ENCODE assay signal across 1 cellular context in the genomic region with DNA sequence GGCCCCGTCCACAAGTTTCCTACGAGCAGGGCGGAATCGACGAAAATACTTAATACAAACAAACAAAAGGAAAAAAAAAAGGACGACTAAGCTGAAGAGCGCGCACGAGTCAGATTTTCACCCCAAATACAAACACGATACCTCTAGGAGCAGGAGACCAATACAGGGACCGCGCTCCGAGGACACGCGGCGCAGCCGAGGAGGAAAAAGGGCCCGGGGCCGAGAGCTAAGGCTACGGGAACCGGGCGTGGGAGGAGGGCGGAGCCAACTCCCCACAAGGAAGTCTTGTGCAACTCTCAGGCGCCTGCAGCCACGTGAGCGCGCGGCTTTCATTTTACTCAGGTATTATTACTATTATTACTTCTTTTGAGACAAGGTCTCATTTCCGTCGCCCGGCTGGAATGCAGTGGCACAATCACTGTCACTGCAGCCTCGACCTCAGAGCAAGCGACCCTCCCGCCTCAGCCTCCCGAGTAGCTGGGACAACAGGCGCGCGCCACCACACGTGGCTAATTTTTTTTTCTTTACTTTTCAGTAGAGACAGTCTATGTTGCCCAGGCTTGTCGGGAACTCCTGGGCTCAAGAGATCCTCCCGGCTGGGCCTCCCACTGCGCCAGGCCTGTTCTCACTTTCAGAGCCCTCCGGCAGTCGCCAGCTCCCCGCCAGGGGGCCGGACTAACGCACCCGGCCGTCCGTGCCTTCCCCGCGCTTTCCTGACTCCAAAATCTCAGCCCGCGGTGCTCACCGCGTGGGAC.
TF ChIP-seq lines count a peak whose summit lies in the region.

No MANE protein-coding gene starts in this region.

TF ChIP-seq in HepG2, 621 proteins besides CTCF, POLR2A, EP300 and RAD21 (continued from another document and continues in another):
- TF ChIP-seq, protein P1, sequence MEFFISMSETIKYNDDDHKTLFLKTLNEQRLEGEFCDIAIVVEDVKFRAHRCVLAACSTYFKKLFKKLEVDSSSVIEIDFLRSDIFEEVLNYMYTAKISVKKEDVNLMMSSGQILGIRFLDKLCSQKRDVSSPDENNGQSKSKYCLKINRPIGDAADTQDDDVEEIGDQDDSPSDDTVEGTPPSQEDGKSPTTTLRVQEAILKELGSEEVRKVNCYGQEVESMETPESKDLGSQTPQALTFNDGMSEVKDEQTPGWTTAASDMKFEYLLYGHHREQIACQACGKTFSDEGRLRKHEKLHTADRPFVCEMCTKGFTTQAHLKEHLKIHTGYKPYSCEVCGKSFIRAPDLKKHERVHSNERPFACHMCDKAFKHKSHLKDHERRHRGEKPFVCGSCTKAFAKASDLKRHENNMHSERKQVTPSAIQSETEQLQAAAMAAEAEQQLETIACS (CRISPR knock-in tag; IDR thresholded peaks at IDR 0.05) = peak; percentile 54
- TF ChIP-seq SRSF9 (IDR thresholded peaks at IDR 0.05; ENCODE audit: borderline replicate concordance, insufficient read depth, low read depth, low read length, poor library complexity, severe bottlenecking) (no peak), ZNF230 (CRISPR knock-in tag; IDR thresholded peaks at IDR 0.05) (no peak), NR2F1 (CRISPR knock-in tag; IDR thresholded peaks at IDR 0.05) (no peak), RELA (CRISPR knock-in tag; IDR thresholded peaks at IDR 0.05) (no peak), TEAD3 (CRISPR knock-in tag; optimal IDR thresholded peaks at IDR 0.05; ENCODE audit: borderline replicate concordance) (peak; percentile 57), DMAP1 (CRISPR knock-in tag; IDR thresholded peaks at IDR 0.05) (peak; percentile 91), ZNF670 (CRISPR knock-in tag; IDR thresholded peaks at IDR 0.05; ENCODE audit: borderline replicate concordance) (no peak; the same call in 1 of the 2 replicates), PITX1 (CRISPR knock-in tag; IDR thresholded peaks at IDR 0.05) (no peak), ZNF263 (CRISPR knock-in tag; IDR thresholded peaks at IDR 0.05) (peak; percentile 50; the same call in 1 of the 2 replicates), STAG1 (CRISPR knock-in tag; IDR thresholded peaks at IDR 0.05) (peak; percentile 16; the same call in 1 of the 2 replicates), CC2D1A (CRISPR knock-in tag; IDR thresholded peaks at IDR 0.05) (no peak), ZBTB8A (CRISPR knock-in tag; IDR thresholded peaks at IDR 0.05; ENCODE audit: borderline replicate concordance, low read depth) (no peak), WIZ (CRISPR knock-in tag; IDR thresholded peaks at IDR 0.05) (no peak), RARA (CRISPR knock-in tag; IDR thresholded peaks at IDR 0.05) (peak; percentile 59), ZNF563 (CRISPR knock-in tag; IDR thresholded peaks at IDR 0.05) (no peak), ZNF674 (CRISPR knock-in tag; IDR thresholded peaks at IDR 0.05; ENCODE audit: low read depth) (no peak; the same call in 1 of the 2 replicates), ZNF576 (CRISPR knock-in tag; IDR thresholded peaks at IDR 0.05) (no peak), SALL2 (CRISPR knock-in tag; IDR thresholded peaks at IDR 0.05) (no peak; the same call in 1 of the 2 replicates), ZNF784 (CRISPR knock-in tag; IDR thresholded peaks at IDR 0.05; ENCODE audit: borderline replicate concordance) (no peak), NFKBIZ (CRISPR knock-in tag; IDR thresholded peaks at IDR 0.05) (no peak), GABPA (IDR thresholded peaks at IDR 0.05; ENCODE audit: low read depth, low read length) (no peak), GABPA (CRISPR knock-in tag; IDR thresholded peaks at IDR 0.05; ENCODE audit: low read depth) (peak; percentile 43; the same call in 1 of the 2 replicates), MYPOP (CRISPR knock-in tag; IDR thresholded peaks at IDR 0.05) (peak; percentile 83; the same call in 1 of the 2 replicates), PPARG (CRISPR knock-in tag; conservative IDR thresholded peaks at IDR 0.05) (no peak), HMG20B (CRISPR knock-in tag; conservative IDR thresholded peaks at IDR 0.05) (no peak), GABPB1 (CRISPR knock-in tag; IDR thresholded peaks at IDR 0.05) (peak; percentile 65), ZNF543 (CRISPR knock-in tag; IDR thresholded peaks at IDR 0.05) (no peak), ZBTB40 (IDR thresholded peaks at IDR 0.05) (no peak), ZBTB40 (CRISPR knock-in tag; IDR thresholded peaks at IDR 0.05) (no peak), KLF11 (CRISPR knock-in tag; IDR thresholded peaks at IDR 0.05) (0 out of 2 replicates have a peak, but pooled peaks have one; percentile 45), SETDB1 (CRISPR knock-in tag; IDR thresholded peaks at IDR 0.05; ENCODE audit: borderline replicate concordance) (no peak), ZBTB42 (CRISPR knock-in tag; IDR thresholded peaks at IDR 0.05) (no peak)
- TF ChIP-seq, protein P2, sequence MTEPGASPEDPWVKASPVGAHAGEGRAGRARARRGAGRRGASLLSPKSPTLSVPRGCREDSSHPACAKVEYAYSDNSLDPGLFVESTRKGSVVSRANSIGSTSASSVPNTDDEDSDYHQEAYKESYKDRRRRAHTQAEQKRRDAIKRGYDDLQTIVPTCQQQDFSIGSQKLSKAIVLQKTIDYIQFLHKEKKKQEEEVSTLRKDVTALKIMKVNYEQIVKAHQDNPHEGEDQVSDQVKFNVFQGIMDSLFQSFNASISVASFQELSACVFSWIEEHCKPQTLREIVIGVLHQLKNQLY (CRISPR knock-in tag; IDR thresholded peaks at IDR 0.05) = no peak
- TF ChIP-seq, protein P3, sequence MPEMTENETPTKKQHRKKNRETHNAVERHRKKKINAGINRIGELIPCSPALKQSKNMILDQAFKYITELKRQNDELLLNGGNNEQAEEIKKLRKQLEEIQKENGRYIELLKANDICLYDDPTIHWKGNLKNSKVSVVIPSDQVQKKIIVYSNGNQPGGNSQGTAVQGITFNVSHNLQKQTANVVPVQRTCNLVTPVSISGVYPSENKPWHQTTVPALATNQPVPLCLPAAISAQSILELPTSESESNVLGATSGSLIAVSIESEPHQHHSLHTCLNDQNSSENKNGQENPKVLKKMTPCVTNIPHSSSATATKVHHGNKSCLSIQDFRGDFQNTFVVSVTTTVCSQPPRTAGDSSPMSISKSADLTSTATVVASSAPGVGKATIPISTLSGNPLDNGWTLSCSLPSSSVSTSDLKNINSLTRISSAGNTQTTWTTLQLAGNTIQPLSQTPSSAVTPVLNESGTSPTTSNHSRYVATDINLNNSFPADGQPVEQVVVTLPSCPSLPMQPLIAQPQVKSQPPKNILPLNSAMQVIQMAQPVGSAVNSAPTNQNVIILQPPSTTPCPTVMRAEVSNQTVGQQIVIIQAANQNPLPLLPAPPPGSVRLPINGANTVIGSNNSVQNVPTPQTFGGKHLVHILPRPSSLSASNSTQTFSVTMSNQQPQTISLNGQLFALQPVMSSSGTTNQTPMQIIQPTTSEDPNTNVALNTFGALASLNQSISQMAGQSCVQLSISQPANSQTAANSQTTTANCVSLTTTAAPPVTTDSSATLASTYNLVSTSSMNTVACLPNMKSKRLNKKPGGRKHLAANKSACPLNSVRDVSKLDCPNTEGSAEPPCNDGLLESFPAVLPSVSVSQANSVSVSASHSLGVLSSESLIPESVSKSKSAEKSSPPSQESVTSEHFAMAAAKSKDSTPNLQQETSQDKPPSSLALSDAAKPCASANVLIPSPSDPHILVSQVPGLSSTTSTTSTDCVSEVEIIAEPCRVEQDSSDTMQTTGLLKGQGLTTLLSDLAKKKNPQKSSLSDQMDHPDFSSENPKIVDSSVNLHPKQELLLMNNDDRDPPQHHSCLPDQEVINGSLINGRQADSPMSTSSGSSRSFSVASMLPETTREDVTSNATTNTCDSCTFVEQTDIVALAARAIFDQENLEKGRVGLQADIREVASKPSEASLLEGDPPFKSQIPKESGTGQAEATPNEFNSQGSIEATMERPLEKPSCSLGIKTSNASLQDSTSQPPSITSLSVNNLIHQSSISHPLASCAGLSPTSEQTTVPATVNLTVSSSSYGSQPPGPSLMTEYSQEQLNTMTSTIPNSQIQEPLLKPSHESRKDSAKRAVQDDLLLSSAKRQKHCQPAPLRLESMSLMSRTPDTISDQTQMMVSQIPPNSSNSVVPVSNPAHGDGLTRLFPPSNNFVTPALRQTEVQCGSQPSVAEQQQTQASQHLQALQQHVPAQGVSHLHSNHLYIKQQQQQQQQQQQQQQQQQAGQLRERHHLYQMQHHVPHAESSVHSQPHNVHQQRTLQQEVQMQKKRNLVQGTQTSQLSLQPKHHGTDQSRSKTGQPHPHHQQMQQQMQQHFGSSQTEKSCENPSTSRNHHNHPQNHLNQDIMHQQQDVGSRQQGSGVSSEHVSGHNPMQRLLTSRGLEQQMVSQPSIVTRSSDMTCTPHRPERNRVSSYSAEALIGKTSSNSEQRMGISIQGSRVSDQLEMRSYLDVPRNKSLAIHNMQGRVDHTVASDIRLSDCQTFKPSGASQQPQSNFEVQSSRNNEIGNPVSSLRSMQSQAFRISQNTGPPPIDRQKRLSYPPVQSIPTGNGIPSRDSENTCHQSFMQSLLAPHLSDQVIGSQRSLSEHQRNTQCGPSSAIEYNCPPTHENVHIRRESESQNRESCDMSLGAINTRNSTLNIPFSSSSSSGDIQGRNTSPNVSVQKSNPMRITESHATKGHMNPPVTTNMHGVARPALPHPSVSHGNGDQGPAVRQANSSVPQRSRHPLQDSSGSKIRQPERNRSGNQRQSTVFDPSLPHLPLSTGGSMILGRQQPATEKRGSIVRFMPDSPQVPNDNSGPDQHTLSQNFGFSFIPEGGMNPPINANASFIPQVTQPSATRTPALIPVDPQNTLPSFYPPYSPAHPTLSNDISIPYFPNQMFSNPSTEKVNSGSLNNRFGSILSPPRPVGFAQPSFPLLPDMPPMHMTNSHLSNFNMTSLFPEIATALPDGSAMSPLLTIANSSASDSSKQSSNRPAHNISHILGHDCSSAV (CRISPR knock-in tag; IDR thresholded peaks at IDR 0.05; ENCODE audit: borderline replicate concordance) = no peak
